In the genomic region with DNA sequence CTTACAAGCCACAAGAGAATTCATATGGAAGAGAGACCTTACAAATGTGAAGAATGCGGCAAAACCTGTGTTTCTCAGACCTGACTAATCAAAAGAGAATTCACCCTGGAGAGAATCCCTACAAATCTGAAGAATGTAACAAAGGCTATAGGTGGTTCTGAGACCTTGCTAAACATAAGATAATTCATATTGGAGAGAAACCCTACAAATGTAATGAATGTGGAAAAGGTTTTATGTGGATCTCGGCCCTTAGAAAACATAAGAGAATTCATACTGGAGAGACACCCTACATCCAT, we compare ENCODE assay signal across 10 cellular contexts. TPM values are rescaled to one million over a fixed set of nuclear protein-coding genes. Genes with fewer than 3 reads are reported as not detected.
"Had no signal": no experiment of that assay in that cellular context is flagged by ENCODE, and none has a peak within 500 bp of the region (broad histone marks: within the 10 kb centered on the region; RNA-seq: fewer than 3 reads in every experiment).

No MANE protein-coding gene starts in this region.

- DNase-seq: GM23248, GOT3, H9, HCEC 1CT, IMR-90, KBM-7 had no signal

- H3K27ac Mint-ChIP-seq: H9 had no signal

- H3K9ac ChIP-seq: GM23248, KMS-11 had no signal

- H3K4me3 ChIP-seq: GM23248 had no signal

- H3K27ac ChIP-seq: GM23248, KMS-11 had no signal

- H2AFZ ChIP-seq: GM23248 had no signal

- H3K4me2 ChIP-seq: KMS-11 had no signal

- H3K4me1 Mint-ChIP-seq: H9 had no signal

- FAIRE-seq: H54, HTR-8/SVneo had no signal

- H3K4me3 Mint-ChIP-seq: H9 had no signal

RNA-seq across cellular contexts. Expression of a gene that starts 33.4 kb away (rescaled TPM):
- total RNA-seq: GM23248, H9, HT-29, IMR-90 had no signal
- polyA plus RNA-seq: GM23248, IMR-90 had no signal
